Comparison of ENCODE assay signal across 7 cellular contexts in genomic region chr6:36769161-36769675, GRCh38.
DNase-seq lines count a peak whose midpoint lies in the region; ATAC-seq, FAIRE-seq and TF ChIP-seq lines count a peak whose summit lies in the region.

No MANE protein-coding gene starts in this region.

- intact Hi-C loops in colonic mucosa (cut with DNase I) = loop anchor here (5.0 to 10.0 kb wide), 2 partner anchors 216 to 443 kb away; partner anchors contain the start of gene MTCH1

- H3K27ac Mint-ChIP-seq in nephron progenitor cell = peak overlapping the region; percentile 32

- H3K4me1 ChIP-seq in colonic mucosa = no peaks in the 10 kb centered on the region

- no peaks in the 10 kb centered on the region for H3K9me3 ChIP-seq in colonic mucosa

- DNase-seq in GM12891 (ENCODE audit: insufficient read length, low spot score) (no peak), NCI-H69 (lab: John Stamatoyannopoulos, UW) (peak; percentile 84), colonic mucosa (no peak), nephron progenitor cell (no peak), NCI-H2227 (lab: John Stamatoyannopoulos, UW; ENCODE audit: unreplicated experiment) (no peak), OCI-M2 (lab: John Stamatoyannopoulos, UW; ENCODE audit: unreplicated experiment) (no peak)

- no peak overlapping the region for H3K9ac ChIP-seq in colonic mucosa (ENCODE audit: low read depth in 2 of 2, low read length in 2 of 2)

- TF ChIP-seq POLR2A in GM12891 (IDR thresholded peaks at IDR 0.05; ENCODE audit: low read depth, low read length) = no peak

- no peaks in the 10 kb centered on the region for H3K27me3 ChIP-seq in colonic mucosa

- H3K4me3 ChIP-seq in colonic mucosa = no peak overlapping the region

- H3K36me3 Mint-ChIP-seq in nephron progenitor cell (ENCODE audit: low read depth) = no peaks in the 10 kb centered on the region

- H3K27me3 Mint-ChIP-seq in nephron progenitor cell (ENCODE audit: low read depth, poor library complexity) = peaks cover 13% of the 10 kb centered on the region

- no peaks in the 10 kb centered on the region for H3K36me3 ChIP-seq in colonic mucosa

- peak; percentile 87 for FAIRE-seq in GM12891 (lab: Jason Lieb, UNC)

- H3K9me3 Mint-ChIP-seq in nephron progenitor cell = no peaks in the 10 kb centered on the region

- no peak overlapping the region for H3K4me3 Mint-ChIP-seq in nephron progenitor cell

- no peak for TF ChIP-seq CTCF in colonic mucosa (IDR thresholded peaks at IDR 0.05)
- TF ChIP-seq CTCF in nephron progenitor cell (IDR thresholded peaks at IDR 0.05) = no peak

- peak overlapping the region; percentile 32 for H3K27ac ChIP-seq in colonic mucosa

- no peak for ATAC-seq in GM18907 (IDR thresholded peaks at IDR 0.05; ENCODE audit: unreplicated experiment)

- peaks cover 58% of the 10 kb centered on the region for H3K4me1 Mint-ChIP-seq in nephron progenitor cell

TF ChIP-seq in GM12891, 5 proteins besides CTCF, POLR2A, EP300 and RAD21:
- TF ChIP-seq TAF1 (IDR thresholded peaks at IDR 0.05; ENCODE audit: low read depth, low read length) (no peak), SPI1 (IDR thresholded peaks at IDR 0.05; ENCODE audit: low read depth, low read length) (no peak), PAX5 (IDR thresholded peaks at IDR 0.05; ENCODE audit: insufficient read depth, low read length, severe bottlenecking) (no peak), POLR2AphosphoS5 (IDR thresholded peaks at IDR 0.05; ENCODE audit: low read depth, low read length) (no peak), POU2F2 (IDR thresholded peaks at IDR 0.05; ENCODE audit: low read depth, low read length) (no peak)
